ENCODE assay signal across 29 cellular contexts in genomic region chr12:46436741-46437140, GRCh38.
"Had no signal": no experiment of that assay in that cellular context is flagged by ENCODE, and none has a peak within 500 bp of the region (broad histone marks: within the 10 kb centered on the region; RNA-seq: fewer than 3 reads in every experiment).

No MANE protein-coding gene starts in this region.

- H3K27ac ChIP-seq: brain microvascular endothelial cell, cardiac muscle cell, Peyer's patch had no signal

- H3K4me3 Mint-ChIP-seq: activated CD4-positive, alpha-beta memory T cell treated with anti-CD3 and anti-CD28 coated beads, Interleukin-2, amount 10 ng/mL, durations not matched to agents 7 days and 5 days; activated CD4-positive, alpha-beta T cell treated with anti-CD3 and anti-CD28 coated beads, Interleukin-2, amount 10 ng/mL, durations not matched to agents 7 days and 5 days; activated naive CD4-positive, alpha-beta T cell treated with anti-CD3 and anti-CD28 coated beads for 36 hours; activated naive CD8-positive, alpha-beta T cell; activated T-helper 17 cell treated with anti-CD3 and anti-CD28 coated beads, Interleukin-2, amount 50 U/mL, for 72 hours; T-cell had no signal

- H3K4me3 ChIP-seq: cardiac muscle cell, Peyer's patch had no signal

- H3K27me3 ChIP-seq: brain microvascular endothelial cell, cardiac muscle cell, Peyer's patch had no signal

- ATAC-seq: activated T-helper 17 cell treated with anti-CD3 and anti-CD28 coated beads, Interleukin-2, amount 50 U/mL, for 72 hours; T-cell had no signal

- H3K4me1 Mint-ChIP-seq: activated CD4-positive, alpha-beta memory T cell treated with anti-CD3 and anti-CD28 coated beads, Interleukin-2, amount 10 ng/mL, durations not matched to agents 7 days and 5 days; activated T-helper 17 cell treated with anti-CD3 and anti-CD28 coated beads, Interleukin-2, amount 50 U/mL, for 72 hours; T-cell had no signal

- H3K9me3 ChIP-seq: Peyer's patch had no signal

- H3K4me1 ChIP-seq: Peyer's patch had no signal

- DNase-seq: activated CD4-positive, alpha-beta memory T cell treated with anti-CD3 and anti-CD28 coated beads, Interleukin-2, amount 10 ng/mL, durations not matched to agents 7 days and 5 days; activated CD4-positive, alpha-beta T cell treated with anti-CD3 and anti-CD28 coated beads, Interleukin-2, amount 10 ng/mL, durations not matched to agents 7 days and 5 days; activated CD4-positive, CD25-positive, alpha-beta regulatory T cell; activated gamma-delta T cell; activated naive CD4-positive, alpha-beta T cell treated with anti-CD3 and anti-CD28 coated beads for 36 hours; activated T-cell treated with anti-CD3 and anti-CD28 coated beads for 4 hours; activated T-cell treated with anti-CD3 and anti-CD28 coated beads, Interleukin-2, amount 50 U/mL, for 48 hours; amygdala; brain microvascular endothelial cell; Karpas-422; MM.1S; NCI-H1105 treated with DMSO at 0.1 percent for 48 hours; NCI-H1436 treated with DMSO at 0.1 percent for 48 hours; NCI-H187 treated with DMSO at 0.1 percent for 48 hours; NCI-H2081 treated with DMSO at 0.1 percent for 48 hours; NCI-H2227 treated with DMSO at 0.1 percent for 48 hours; NCI-H446 treated with DMSO at 0.1 percent for 48 hours; NCI-H524 treated with DMSO at 0.1 percent for 48 hours; NCI-H774; NK-92 treated with Interleukin-12 subunit alpha and Interleukin-12 subunit beta, amount 100 ng/mL, for 24 hours; OCI-M1; Peyer's patch; SIG-M5; T-cell; T-helper 2 cell; T1000 had no signal

- H3K27ac Mint-ChIP-seq: activated CD4-positive, alpha-beta memory T cell treated with anti-CD3 and anti-CD28 coated beads, Interleukin-2, amount 10 ng/mL, durations not matched to agents 7 days and 5 days; activated CD4-positive, alpha-beta T cell treated with anti-CD3 and anti-CD28 coated beads, Interleukin-2, amount 10 ng/mL, durations not matched to agents 7 days and 5 days; activated naive CD4-positive, alpha-beta T cell treated with anti-CD3 and anti-CD28 coated beads for 36 hours; activated naive CD8-positive, alpha-beta T cell; activated T-helper 17 cell treated with anti-CD3 and anti-CD28 coated beads, Interleukin-2, amount 50 U/mL, for 72 hours; T-cell had no signal

- H3K27me3 Mint-ChIP-seq: activated CD4-positive, alpha-beta T cell treated with anti-CD3 and anti-CD28 coated beads, Interleukin-2, amount 10 ng/mL, durations not matched to agents 7 days and 5 days; activated naive CD8-positive, alpha-beta T cell; activated T-helper 17 cell treated with anti-CD3 and anti-CD28 coated beads, Interleukin-2, amount 50 U/mL, for 72 hours; T-cell had no signal

- H3K36me3 Mint-ChIP-seq: T-cell had no signal

- H3K9me3 Mint-ChIP-seq: activated CD4-positive, alpha-beta memory T cell treated with anti-CD3 and anti-CD28 coated beads, Interleukin-2, amount 10 ng/mL, durations not matched to agents 7 days and 5 days; activated CD4-positive, alpha-beta T cell treated with anti-CD3 and anti-CD28 coated beads, Interleukin-2, amount 10 ng/mL, durations not matched to agents 7 days and 5 days; activated naive CD4-positive, alpha-beta T cell treated with anti-CD3 and anti-CD28 coated beads for 36 hours; activated T-helper 17 cell treated with anti-CD3 and anti-CD28 coated beads, Interleukin-2, amount 50 U/mL, for 72 hours; T-cell had no signal

- H3K36me3 ChIP-seq: brain microvascular endothelial cell, cardiac muscle cell, Peyer's patch had no signal
